35 cellular contexts compared by ENCODE assay signal in genomic region chr12:11106288-11106687, GRCh38. TPM values are rescaled to one million over a fixed set of nuclear protein-coding genes. Genes with fewer than 3 reads are reported as not detected.
"Had no signal": no experiment of that assay in that cellular context is flagged by ENCODE, and none has a peak within 500 bp of the region (broad histone marks: within the 10 kb centered on the region; RNA-seq: fewer than 3 reads in every experiment).

No MANE protein-coding gene starts in this region.

- H3K27me3 Mint-ChIP-seq: activated CD4-positive, alpha-beta memory T cell treated with anti-CD3 and anti-CD28 coated beads for 36 hours; activated CD4-positive, alpha-beta T cell treated with anti-CD3 and anti-CD28 coated beads for 36 hours; activated CD4-positive, alpha-beta T cell treated with anti-CD3 and anti-CD28 coated beads, Interleukin-2, amount 10 ng/mL, durations not matched to agents 24 days and 14 days; activated CD8-positive, alpha-beta memory T cell treated with anti-CD3 and anti-CD28 coated beads, Interleukin-2, amount 10 ng/mL, durations not matched to agents 7 days and 5 days; activated naive CD4-positive, alpha-beta T cell treated with anti-CD3 and anti-CD28 coated beads, Interleukin-2, amount 50 U/mL, for 24 hours; dendritic cell treated with granulocyte-macrophage colony-stimulating factor and Interleukin-4, amounts not matched to agents 40 ng/mL and 50 ng/mL, for 4 days; T-helper 17 cell had no signal

- H3K4me3 Mint-ChIP-seq: activated CD4-positive, alpha-beta memory T cell treated with anti-CD3 and anti-CD28 coated beads for 36 hours; activated CD4-positive, alpha-beta T cell treated with anti-CD3 and anti-CD28 coated beads for 36 hours; activated CD4-positive, alpha-beta T cell treated with anti-CD3 and anti-CD28 coated beads, Interleukin-2, amount 10 ng/mL, durations not matched to agents 24 days and 14 days; activated CD8-positive, alpha-beta memory T cell treated with anti-CD3 and anti-CD28 coated beads, Interleukin-2, amount 10 ng/mL, durations not matched to agents 7 days and 5 days; activated CD8-positive, alpha-beta T cell treated with anti-CD3 and anti-CD28 coated beads, Interleukin-2, amount 10 ng/mL, durations not matched to agents 7 days and 5 days; activated naive CD4-positive, alpha-beta T cell treated with anti-CD3 and anti-CD28 coated beads for 36 hours; activated naive CD4-positive, alpha-beta T cell treated with anti-CD3 and anti-CD28 coated beads, Interleukin-2, amount 50 U/mL, for 24 hours; activated T-helper 1 cell treated with anti-CD3 and anti-CD28 coated beads, Interleukin-12 subunit alpha, Interleukin-12 subunit beta, Interleukin-2, Interleukin-4 antibody, amounts not matched to agents 30 ng/mL and 10 ng/mL and 1 ng/mL, durations not matched to agents 14 hours and 24 hours and 36 hours; dendritic cell treated with granulocyte-macrophage colony-stimulating factor and Interleukin-4, amounts not matched to agents 40 ng/mL and 50 ng/mL, for 4 days; endodermal cell; T-helper 17 cell; T-helper 2 cell treated with Interferon-gamma antibody and Interleukin-4, amounts not matched to agents 5 μg/mL and 100 μg/mL, for 36 hours had no signal

- H3K9me3 ChIP-seq: body of pancreas, colonic mucosa had no signal

- DNase-seq: activated CD4-positive, alpha-beta memory T cell treated with anti-CD3 and anti-CD28 coated beads for 36 hours; activated CD4-positive, alpha-beta T cell treated with anti-CD3 and anti-CD28 coated beads for 36 hours; activated CD4-positive, alpha-beta T cell treated with anti-CD3 and anti-CD28 coated beads, Interleukin-2, amount 10 ng/mL, durations not matched to agents 24 days and 14 days; activated CD4-positive, CD25-positive, alpha-beta regulatory T cell; activated CD4-positive, CD25-positive, alpha-beta regulatory T cell treated with anti-CD3 and anti-CD28 coated beads, Interleukin-2, amount 50 U/mL, for 72 hours; activated CD8-positive, alpha-beta memory T cell treated with anti-CD3 and anti-CD28 coated beads, Interleukin-2, amount 10 ng/mL, durations not matched to agents 7 days and 5 days; activated CD8-positive, alpha-beta memory T cell treated with anti-CD3 and anti-CD28 coated beads, Interleukin-2, amount 50 U/mL, for 4 hours; activated CD8-positive, alpha-beta T cell treated with anti-CD3 and anti-CD28 coated beads, Interleukin-2, amount 10 ng/mL, durations not matched to agents 7 days and 5 days; activated effector memory CD4-positive, alpha-beta T cell treated with anti-CD3 and anti-CD28 coated beads, Interleukin-2, amount 50 U/mL, for 16 hours; activated naive CD4-positive, alpha-beta T cell treated with anti-CD3 and anti-CD28 coated beads for 36 hours; activated T-cell treated with anti-CD3 and anti-CD28 coated beads, Interleukin-2, amount 50 U/mL, for 1 hour; activated T-cell treated with anti-CD3 and anti-CD28 coated beads, Interleukin-2, amount 50 U/mL, for 48 hours; amygdala; aorta; body of pancreas; caudate nucleus; colonic mucosa; dorsolateral prefrontal cortex; effector memory CD4-positive, alpha-beta T cell; endodermal cell; foreskin fibroblast; head of caudate nucleus; T-helper 1 cell; T-helper 17 cell; T1000 had no signal

- FAIRE-seq: frontal cortex had no signal

- H3K27ac Mint-ChIP-seq: activated CD4-positive, alpha-beta memory T cell treated with anti-CD3 and anti-CD28 coated beads for 36 hours; activated CD4-positive, alpha-beta T cell treated with anti-CD3 and anti-CD28 coated beads for 36 hours; activated CD4-positive, alpha-beta T cell treated with anti-CD3 and anti-CD28 coated beads, Interleukin-2, amount 10 ng/mL, durations not matched to agents 24 days and 14 days; activated CD8-positive, alpha-beta memory T cell treated with anti-CD3 and anti-CD28 coated beads, Interleukin-2, amount 10 ng/mL, durations not matched to agents 7 days and 5 days; activated CD8-positive, alpha-beta T cell treated with anti-CD3 and anti-CD28 coated beads, Interleukin-2, amount 10 ng/mL, durations not matched to agents 7 days and 5 days; activated naive CD4-positive, alpha-beta T cell treated with anti-CD3 and anti-CD28 coated beads for 36 hours; activated naive CD4-positive, alpha-beta T cell treated with anti-CD3 and anti-CD28 coated beads, Interleukin-2, amount 50 U/mL, for 24 hours; activated T-helper 1 cell treated with anti-CD3 and anti-CD28 coated beads, Interleukin-12 subunit alpha, Interleukin-12 subunit beta, Interleukin-2, Interleukin-4 antibody, amounts not matched to agents 30 ng/mL and 10 ng/mL and 1 ng/mL, durations not matched to agents 14 hours and 24 hours and 36 hours; activated T-helper 2 cell treated with anti-CD3 and anti-CD28 coated beads, Interferon-gamma antibody, Interleukin-2, Interleukin-4, amounts not matched to agents 10 μg/mL and 5 μg/mL and 100 μg/mL, durations not matched to agents 14 hours and 24 hours and 36 hours; dendritic cell treated with granulocyte-macrophage colony-stimulating factor and Interleukin-4, amounts not matched to agents 40 ng/mL and 50 ng/mL, for 4 days; endodermal cell; T-helper 17 cell; T-helper 2 cell treated with Interferon-gamma antibody and Interleukin-4, amounts not matched to agents 5 μg/mL and 100 μg/mL, for 36 hours had no signal

- H3K4me3 ChIP-seq: body of pancreas, colonic mucosa, dorsolateral prefrontal cortex had no signal

- H3K4me1 ChIP-seq: body of pancreas, colonic mucosa had no signal

- H3K4me1 Mint-ChIP-seq: endodermal cell had no signal

- H3K36me3 ChIP-seq: colonic mucosa had no signal

- H3K27ac ChIP-seq: body of pancreas, colonic mucosa, dorsolateral prefrontal cortex had no signal

- H3K27me3 ChIP-seq: body of pancreas, colonic mucosa, dorsolateral prefrontal cortex had no signal

- ATAC-seq: activated CD4-positive, alpha-beta T cell treated with anti-CD3 and anti-CD28 coated beads for 36 hours; activated CD8-positive, alpha-beta memory T cell treated with anti-CD3 and anti-CD28 coated beads, Interleukin-2, amount 10 ng/mL, durations not matched to agents 7 days and 5 days; activated CD8-positive, alpha-beta T cell treated with anti-CD3 and anti-CD28 coated beads, Interleukin-2, amount 10 ng/mL, durations not matched to agents 7 days and 5 days; body of pancreas; esophagus mucosa; T-helper 17 cell had no signal

RNA-seq across cellular contexts. Expression of gene TAS2R43, which starts 14.2 kb away (rescaled TPM):
- total RNA-seq: activated CD8-positive, alpha-beta memory T cell treated with anti-CD3 and anti-CD28 coated beads for 36 hours; epithelial cell of proximal tubule had no signal
- polyA plus RNA-seq: adipose tissue, aorta had no signal

RNA-seq across cellular contexts. Expression of gene TAS2R46, which starts 44.2 kb away (rescaled TPM):
- polyA plus RNA-seq: adipose tissue, aorta had no signal
